In the genomic region with DNA sequence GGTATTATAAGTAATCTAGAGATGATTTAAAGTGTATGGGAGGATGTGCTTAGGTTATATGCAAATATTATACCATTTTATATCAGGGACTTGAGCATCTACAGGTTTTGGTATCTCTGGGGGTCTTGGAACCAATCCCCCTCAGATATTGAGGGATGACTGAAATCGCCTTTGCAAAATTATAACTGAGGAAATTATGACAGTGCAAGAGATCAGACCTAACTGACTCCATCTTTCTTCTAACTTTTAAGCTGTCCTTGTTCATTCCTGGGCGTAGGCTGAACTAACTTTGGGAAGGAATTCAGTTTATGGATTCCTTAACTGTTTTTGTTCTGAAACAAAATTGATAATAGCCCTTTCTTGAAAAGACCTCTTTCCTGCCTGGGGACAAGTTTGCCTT, we compare ENCODE assay signal across 26 cellular contexts.
DNase-seq lines count a peak whose midpoint lies in the region; ATAC-seq, FAIRE-seq and TF ChIP-seq lines count a peak whose summit lies in the region.
"Had no signal": no experiment of that assay in that cellular context is flagged by ENCODE, and none has a peak within 500 bp of the region (broad histone marks: within the 10 kb centered on the region; RNA-seq: fewer than 3 reads in every experiment).

No MANE protein-coding gene starts in this region.

- H3K27ac ChIP-seq in A549, result peak overlapping the region; percentile 5 to 54; a peak in 4 of 6 replicates
- peak overlapping the region; percentile 95 for H3K27ac ChIP-seq in PC-3 (ENCODE audit: low read length)
- peak overlapping the region; percentile 34 for H3K27ac ChIP-seq in mesendoderm (ENCODE audit: low read depth, low read length)
- H3K27ac ChIP-seq: 22Rv1, Peyer's patch had no signal

- no peak overlapping the region for H3K18ac ChIP-seq in mesendoderm (ENCODE audit: low read length)

- TF ChIP-seq EP300 in A549 (IDR thresholded peaks at IDR 0.05), result no peak

- no peaks in the 10 kb centered on the region for H3K79me1 ChIP-seq in mesendoderm (ENCODE audit: low read length)

- no peak overlapping the region for H2BK120ac ChIP-seq in mesendoderm (ENCODE audit: low read depth, low read length)

- no peaks in the 10 kb centered on the region for H3K36me3 Mint-ChIP-seq in chondrocyte (ENCODE audit: low read depth)
- H3K36me3 Mint-ChIP-seq: CD8-positive, alpha-beta memory T cell had no signal

- 80% methylated on average over 2 of the region's 2 CpGs for WGBS in A549 (ENCODE audit: missing lambda C conversion rate)
- WGBS in mesendoderm (ENCODE audit: extremely low coverage, insufficient coverage, low lambda C conversion rate), result no CpG with 5 or more reads among the region's 2 CpGs

- no peaks in the 10 kb centered on the region for H3K36me3 ChIP-seq in PC-3 (ENCODE audit: low read depth, low read length)
- H3K36me3 ChIP-seq in mesendoderm (ENCODE audit: control insufficient read depth, insufficient read depth, low read length), result no peaks in the 10 kb centered on the region
- H3K36me3 ChIP-seq: Peyer's patch, SJCRH30 had no signal

- no peaks in the 10 kb centered on the region for H3K9me3 ChIP-seq in A549
- no peaks in the 10 kb centered on the region for H3K9me3 ChIP-seq in PC-3 (ENCODE audit: low read length)
- H3K9me3 ChIP-seq: Peyer's patch, SJCRH30 had no signal

- H3K4me1 ChIP-seq in A549, result peaks cover 34% of the 10 kb centered on the region
- peaks cover 52% of the 10 kb centered on the region for H3K4me1 ChIP-seq in PC-3 (ENCODE audit: insufficient read depth, low read length)
- H3K4me1 ChIP-seq in mesendoderm (ENCODE audit: control insufficient read depth, low read depth, low read length), result no peaks in the 10 kb centered on the region
- H3K4me1 ChIP-seq: Peyer's patch had no signal

- DNase-seq in A549 (ENCODE audit: low read depth in 1 of 2, low spot score in 1 of 2), result no peak
- no peak for DNase-seq in PC-3
- DNase-seq in chondrocyte (ENCODE audit: low spot score), result no peak
- DNase-seq in mesendoderm, result no peak
- no peak for DNase-seq in midbrain (lab: John Stamatoyannopoulos, UW)
- DNase-seq in GM19240 (ENCODE audit: insufficient read length, low spot score), result no peak
- no peak for DNase-seq in NCI-H2227 (lab: John Stamatoyannopoulos, UW; ENCODE audit: unreplicated experiment)
- DNase-seq in CD1c-positive myeloid dendritic cell (ENCODE audit: extremely low spot score), result no peak
- DNase-seq: AML-193; C1 segment of cervical spinal cord; Calu3; CD8-positive, alpha-beta memory T cell; DMS53; GDM1; KBM-7; MM.1S; NCI-H1092 treated with DMSO at 0.1 percent for 48 hours; NCI-H1436 treated with DMSO at 0.1 percent for 48 hours; NCI-H2029; NCI-H524; NCI-H774; NK-92 treated with Interleukin-12 subunit alpha and Interleukin-12 subunit beta, amount 100 ng/mL, for 24 hours; Peyer's patch had no signal

- FAIRE-seq in A549 (lab: Jason Lieb, UNC), result no peak
- FAIRE-seq: HepG2 had no signal

- ATAC-seq in A549 (no peak), PC-3 (no peak)
- ATAC-seq: HepG2 had no signal

- no peak overlapping the region for H2AK5ac ChIP-seq in mesendoderm (ENCODE audit: low read length)

- peaks cover 2% of the 10 kb centered on the region for H3F3A ChIP-seq in PC-3 (ENCODE audit: low read length, unreplicated experiment)

- peaks cover 38% of the 10 kb centered on the region for H3K4me1 Mint-ChIP-seq in chondrocyte (ENCODE audit: low read depth)

- TF ChIP-seq RAD21 in A549 (conservative IDR thresholded peaks at IDR 0.05 in 1 of 2, IDR thresholded peaks at IDR 0.05 in 1 of 2), result no peak

- no peaks in the 10 kb centered on the region for H3K27me3 ChIP-seq in PC-3 (ENCODE audit: low read length)
- H3K27me3 ChIP-seq in mesendoderm (ENCODE audit: insufficient read depth, low read length, poor library complexity), result no peaks in the 10 kb centered on the region
- H3K27me3 ChIP-seq: Peyer's patch, SJCRH30 had no signal

- no TSS peak for BruUV-seq in PC-3 (replicated peaks; lab: Mats Ljungman, UMichigan)

- no peak overlapping the region for H3K56ac ChIP-seq in mesendoderm (ENCODE audit: low read length)

- H4K20me1 ChIP-seq in PC-3 (ENCODE audit: low read length), result no peaks in the 10 kb centered on the region

- H2BK15ac ChIP-seq in mesendoderm (replicated peaks; ENCODE audit: low read depth), result no peak overlapping the region

- H3K9me2 ChIP-seq in PC-3 (replicated peaks; ENCODE audit: low read length), result no peaks in the 10 kb centered on the region

- no peaks in the 10 kb centered on the region for H3K9me3 Mint-ChIP-seq in chondrocyte (ENCODE audit: low read depth)
- H3K9me3 Mint-ChIP-seq: CD8-positive, alpha-beta memory T cell had no signal

- no peak overlapping the region for H4K5ac ChIP-seq in mesendoderm (ENCODE audit: low read length)

- H3K79me2 ChIP-seq in PC-3 (ENCODE audit: low read length) (no peaks in the 10 kb centered on the region), mesendoderm (ENCODE audit: control insufficient read depth, insufficient read depth, low read length) (no peaks in the 10 kb centered on the region)

- intact Hi-C loops in PC-3 (cut with micrococcal nuclease), result no loop called here

- H4K8ac ChIP-seq in mesendoderm (ENCODE audit: low read depth, low read length), result no peak overlapping the region

- H3K9ac ChIP-seq in PC-3 (ENCODE audit: low read length) (peak overlapping the region; percentile 71), mesendoderm (ENCODE audit: low read length) (no peak overlapping the region)

- H3K27me3 Mint-ChIP-seq in chondrocyte (ENCODE audit: low read depth), result no peaks in the 10 kb centered on the region

- H3K23ac ChIP-seq in mesendoderm (ENCODE audit: low read length), result no peak overlapping the region

- no peak for TF ChIP-seq CTCF in A549 (IDR thresholded peaks at IDR 0.05)
- TF ChIP-seq CTCF in PC-3 (conservative IDR thresholded peaks at IDR 0.05; ENCODE audit: low read depth, low read length), result no peak
- TF ChIP-seq CTCF in chondrocyte (IDR thresholded peaks at IDR 0.05), result no peak

- CTCF ChIA-PET in A549 (lab: Yijun Ruan, JAX), result no interaction called here
- CTCF ChIA-PET in PC-3 (lab: Charles Lee), result no interaction called here

- no peak overlapping the region for H2BK5ac ChIP-seq in mesendoderm (ENCODE audit: low read length)

- 0 out of 2 replicates have a peak overlapping the region, but pooled peaks have one; percentile 41 for H2AFZ ChIP-seq in PC-3 (ENCODE audit: low read length)

- TF ChIP-seq POLR2A in A549 (IDR thresholded peaks at IDR 0.05; ENCODE audit: low read length), result no peak

- H3K4me3 Mint-ChIP-seq in chondrocyte (ENCODE audit: unreplicated experiment), result no peak overlapping the region
- H3K4me3 Mint-ChIP-seq: CD8-positive, alpha-beta memory T cell had no signal

- H3K4me2 ChIP-seq in A549 (peak overlapping the region; percentile 63), PC-3 (ENCODE audit: low read length) (peak overlapping the region; percentile 63), mesendoderm (ENCODE audit: low read length) (no peak overlapping the region)

- H3K4ac ChIP-seq in mesendoderm (ENCODE audit: low read depth, low read length), result no peak overlapping the region

- H3K27ac Mint-ChIP-seq in chondrocyte (ENCODE audit: unreplicated experiment), result peak overlapping the region; percentile 50
- H3K27ac Mint-ChIP-seq: CD8-positive, alpha-beta memory T cell had no signal

- POLR2A ChIA-PET in A549 (lab: Yijun Ruan, JAX), result no interaction called here
- POLR2A ChIA-PET in PC-3 (lab: Charles Lee; ENCODE audit: unreplicated experiment), result interaction anchor here (0.5 kb wide), 1 partner anchor 238 kb away, joined by 8 read pairs; no protein-coding TSS in a partner anchor

- H3K4me3 ChIP-seq in A549, result no peak overlapping the region
- no peak overlapping the region for H3K4me3 ChIP-seq in PC-3 (ENCODE audit: low read length)
- no peak overlapping the region for H3K4me3 ChIP-seq in mesendoderm (ENCODE audit: low read length)
- H3K4me3 ChIP-seq: Peyer's patch, SJCRH30 had no signal

TF ChIP-seq in A549, 52 proteins besides CTCF, POLR2A, EP300 and RAD21:
- no peak for TF ChIP-seq BHLHE40 (IDR thresholded peaks at IDR 0.05; ENCODE audit: low read depth, low read length)
- no peak for TF ChIP-seq PHF8 (IDR thresholded peaks at IDR 0.05; ENCODE audit: borderline replicate concordance, low read depth)
- TF ChIP-seq RNF2 (IDR thresholded peaks at IDR 0.05; ENCODE audit: borderline replicate concordance, low read depth), result no peak
- TF ChIP-seq EHF (CRISPR knock-in tag; IDR thresholded peaks at IDR 0.05), result no peak

Comparison
In these comparisons a context has a peak if more than half of its experiments do, and no peak if none do; other contexts are left out.
1. H3K27ac ChIP-seq: peak in every context shown above with its lines; median percentile 95 in PC-3; 34 in mesendoderm; 30 in A549.